1 cellular context compared by ENCODE assay signal in the genomic region with DNA sequence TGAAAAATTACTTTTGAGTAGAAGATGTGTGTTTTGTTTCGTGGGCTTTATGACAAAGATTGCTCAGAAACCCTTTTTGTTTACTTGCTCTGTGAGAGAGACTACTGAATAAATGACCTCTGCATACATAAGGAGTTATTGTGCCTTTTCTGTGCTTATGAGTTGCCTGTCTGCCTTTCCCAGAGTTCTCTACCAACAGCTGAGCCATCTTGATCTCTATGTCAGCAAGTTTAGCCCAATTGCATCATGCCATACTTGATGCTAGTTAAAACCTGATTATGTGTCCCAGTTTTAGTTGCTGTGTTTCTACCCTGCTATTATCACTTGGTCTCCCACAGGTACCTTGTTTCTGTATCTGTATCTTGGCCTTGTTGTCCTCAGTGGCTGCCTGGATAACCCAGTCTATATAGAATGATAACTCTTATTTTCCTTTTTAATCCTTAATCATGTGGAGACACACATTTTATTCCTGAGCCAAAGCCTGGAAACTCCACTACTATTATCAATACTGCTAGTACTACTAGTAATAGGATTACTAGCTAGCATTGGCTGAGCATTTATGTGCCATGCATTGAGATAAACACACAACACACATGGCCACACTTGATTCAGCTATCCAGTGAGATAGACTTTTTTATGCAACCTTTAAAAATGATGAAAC.
TF ChIP-seq lines count a peak whose summit lies in the region.

No MANE protein-coding gene starts in this region.

TF ChIP-seq in K562, 482 proteins besides CTCF, POLR2A, EP300 and RAD21 (continues in another document):
- TF ChIP-seq, protein P1, sequence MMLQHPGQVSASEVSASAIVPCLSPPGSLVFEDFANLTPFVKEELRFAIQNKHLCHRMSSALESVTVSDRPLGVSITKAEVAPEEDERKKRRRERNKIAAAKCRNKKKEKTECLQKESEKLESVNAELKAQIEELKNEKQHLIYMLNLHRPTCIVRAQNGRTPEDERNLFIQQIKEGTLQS (IDR thresholded peaks at IDR 0.05), result peak; percentile 55; the same call in 1 of the 2 replicates
- TF ChIP-seq, protein P1 (CRISPR knock-in tag; conservative IDR thresholded peaks at IDR 0.05), result no peak
- no peak for TF ChIP-seq U2AF2 (optimal IDR thresholded peaks at IDR 0.05; ENCODE audit: low read depth, low read length)
- TF ChIP-seq ETV1 (tag; conservative IDR thresholded peaks at IDR 0.05; ENCODE audit: low read depth), result no peak
- 0 out of 2 replicates have a peak, but pooled peaks have one; percentile 16 for TF ChIP-seq JUND (IDR thresholded peaks at IDR 0.05; ENCODE audit: borderline replicate concordance, low read depth, low read length)
- no peak for TF ChIP-seq JUND (tag; IDR thresholded peaks at IDR 0.05; ENCODE audit: borderline replicate concordance, low read depth, low read length)
- TF ChIP-seq MEF2A (IDR thresholded peaks at IDR 0.05; ENCODE audit: control insufficient read depth, low read depth, low read length), result no peak
- TF ChIP-seq KDM2B (CRISPR knock-in tag; IDR thresholded peaks at IDR 0.05), result no peak
- TF ChIP-seq, protein P2, sequence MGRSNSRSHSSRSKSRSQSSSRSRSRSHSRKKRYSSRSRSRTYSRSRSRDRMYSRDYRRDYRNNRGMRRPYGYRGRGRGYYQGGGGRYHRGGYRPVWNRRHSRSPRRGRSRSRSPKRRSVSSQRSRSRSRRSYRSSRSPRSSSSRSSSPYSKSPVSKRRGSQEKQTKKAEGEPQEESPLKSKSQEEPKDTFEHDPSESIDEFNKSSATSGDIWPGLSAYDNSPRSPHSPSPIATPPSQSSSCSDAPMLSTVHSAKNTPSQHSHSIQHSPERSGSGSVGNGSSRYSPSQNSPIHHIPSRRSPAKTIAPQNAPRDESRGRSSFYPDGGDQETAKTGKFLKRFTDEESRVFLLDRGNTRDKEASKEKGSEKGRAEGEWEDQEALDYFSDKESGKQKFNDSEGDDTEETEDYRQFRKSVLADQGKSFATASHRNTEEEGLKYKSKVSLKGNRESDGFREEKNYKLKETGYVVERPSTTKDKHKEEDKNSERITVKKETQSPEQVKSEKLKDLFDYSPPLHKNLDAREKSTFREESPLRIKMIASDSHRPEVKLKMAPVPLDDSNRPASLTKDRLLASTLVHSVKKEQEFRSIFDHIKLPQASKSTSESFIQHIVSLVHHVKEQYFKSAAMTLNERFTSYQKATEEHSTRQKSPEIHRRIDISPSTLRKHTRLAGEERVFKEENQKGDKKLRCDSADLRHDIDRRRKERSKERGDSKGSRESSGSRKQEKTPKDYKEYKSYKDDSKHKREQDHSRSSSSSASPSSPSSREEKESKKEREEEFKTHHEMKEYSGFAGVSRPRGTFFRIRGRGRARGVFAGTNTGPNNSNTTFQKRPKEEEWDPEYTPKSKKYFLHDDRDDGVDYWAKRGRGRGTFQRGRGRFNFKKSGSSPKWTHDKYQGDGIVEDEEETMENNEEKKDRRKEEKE (IDR thresholded peaks at IDR 0.05; ENCODE audit: borderline replicate concordance in 1 of 2, control insufficient read depth in 1 of 2, low read depth in 2 of 2, low read length in 1 of 2), result no peak
- peak; percentile 86; the same call in 1 of the 2 replicates for TF ChIP-seq KLF6 (CRISPR knock-in tag; IDR thresholded peaks at IDR 0.05; ENCODE audit: borderline replicate concordance)
- TF ChIP-seq STAG1 (CRISPR knock-in tag; IDR thresholded peaks at IDR 0.05; ENCODE audit: borderline replicate concordance), result no peak
- no peak for TF ChIP-seq BRD9 (IDR thresholded peaks at IDR 0.05; ENCODE audit: low read depth, partially characterized antibody)
- no peak for TF ChIP-seq EHMT2 (IDR thresholded peaks at IDR 0.05)
- no peak for TF ChIP-seq RBM14 (IDR thresholded peaks at IDR 0.05; ENCODE audit: borderline replicate concordance, insufficient read depth, low read depth, low read length)
- no peak for TF ChIP-seq NR2C2 (CRISPR knock-in tag; IDR thresholded peaks at IDR 0.05)
- peak; percentile 22; the same call in 1 of the 2 replicates for TF ChIP-seq NR2C2 (tag; IDR thresholded peaks at IDR 0.05)
- TF ChIP-seq ZNF695 (CRISPR knock-in tag; IDR thresholded peaks at IDR 0.05), result no peak
- TF ChIP-seq, protein P3, sequence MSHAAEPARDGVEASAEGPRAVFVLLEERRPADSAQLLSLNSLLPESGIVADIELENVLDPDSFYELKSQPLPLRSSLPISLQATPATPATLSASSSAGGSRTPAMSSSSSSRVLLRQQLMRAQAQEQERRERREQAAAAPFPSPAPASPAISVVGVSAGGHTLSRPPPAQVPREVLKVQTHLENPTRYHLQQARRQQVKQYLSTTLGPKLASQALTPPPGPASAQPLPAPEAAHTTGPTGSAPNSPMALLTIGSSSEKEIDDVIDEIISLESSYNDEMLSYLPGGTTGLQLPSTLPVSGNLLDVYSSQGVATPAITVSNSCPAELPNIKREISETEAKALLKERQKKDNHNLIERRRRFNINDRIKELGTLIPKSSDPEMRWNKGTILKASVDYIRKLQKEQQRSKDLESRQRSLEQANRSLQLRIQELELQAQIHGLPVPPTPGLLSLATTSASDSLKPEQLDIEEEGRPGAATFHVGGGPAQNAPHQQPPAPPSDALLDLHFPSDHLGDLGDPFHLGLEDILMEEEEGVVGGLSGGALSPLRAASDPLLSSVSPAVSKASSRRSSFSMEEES (CRISPR knock-in tag; IDR thresholded peaks at IDR 0.05), result no peak
- no peak for TF ChIP-seq CBX5 (IDR thresholded peaks at IDR 0.05; ENCODE audit: borderline replicate concordance, low read depth)
- TF ChIP-seq ZNF589 (CRISPR knock-in tag; IDR thresholded peaks at IDR 0.05; ENCODE audit: low read depth), result peak; percentile 90
- TF ChIP-seq, protein P4, sequence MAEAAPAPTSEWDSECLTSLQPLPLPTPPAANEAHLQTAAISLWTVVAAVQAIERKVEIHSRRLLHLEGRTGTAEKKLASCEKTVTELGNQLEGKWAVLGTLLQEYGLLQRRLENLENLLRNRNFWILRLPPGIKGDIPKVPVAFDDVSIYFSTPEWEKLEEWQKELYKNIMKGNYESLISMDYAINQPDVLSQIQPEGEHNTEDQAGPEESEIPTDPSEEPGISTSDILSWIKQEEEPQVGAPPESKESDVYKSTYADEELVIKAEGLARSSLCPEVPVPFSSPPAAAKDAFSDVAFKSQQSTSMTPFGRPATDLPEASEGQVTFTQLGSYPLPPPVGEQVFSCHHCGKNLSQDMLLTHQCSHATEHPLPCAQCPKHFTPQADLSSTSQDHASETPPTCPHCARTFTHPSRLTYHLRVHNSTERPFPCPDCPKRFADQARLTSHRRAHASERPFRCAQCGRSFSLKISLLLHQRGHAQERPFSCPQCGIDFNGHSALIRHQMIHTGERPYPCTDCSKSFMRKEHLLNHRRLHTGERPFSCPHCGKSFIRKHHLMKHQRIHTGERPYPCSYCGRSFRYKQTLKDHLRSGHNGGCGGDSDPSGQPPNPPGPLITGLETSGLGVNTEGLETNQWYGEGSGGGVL (CRISPR knock-in tag; IDR thresholded peaks at IDR 0.05), result no peak
- TF ChIP-seq ZNF766 (CRISPR knock-in tag; conservative IDR thresholded peaks at IDR 0.05), result peak; percentile 69
- peak; percentile 85 for TF ChIP-seq ZNF175 (CRISPR knock-in tag; IDR thresholded peaks at IDR 0.05; ENCODE audit: low read depth)
- TF ChIP-seq, protein P5, sequence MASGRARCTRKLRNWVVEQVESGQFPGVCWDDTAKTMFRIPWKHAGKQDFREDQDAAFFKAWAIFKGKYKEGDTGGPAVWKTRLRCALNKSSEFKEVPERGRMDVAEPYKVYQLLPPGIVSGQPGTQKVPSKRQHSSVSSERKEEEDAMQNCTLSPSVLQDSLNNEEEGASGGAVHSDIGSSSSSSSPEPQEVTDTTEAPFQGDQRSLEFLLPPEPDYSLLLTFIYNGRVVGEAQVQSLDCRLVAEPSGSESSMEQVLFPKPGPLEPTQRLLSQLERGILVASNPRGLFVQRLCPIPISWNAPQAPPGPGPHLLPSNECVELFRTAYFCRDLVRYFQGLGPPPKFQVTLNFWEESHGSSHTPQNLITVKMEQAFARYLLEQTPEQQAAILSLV (tag; IDR thresholded peaks at IDR 0.05), result no peak
- TF ChIP-seq NONO (IDR thresholded peaks at IDR 0.05; ENCODE audit: low read depth in 2 of 2, low read length in 1 of 2), result no peak
- TF ChIP-seq, protein P6, sequence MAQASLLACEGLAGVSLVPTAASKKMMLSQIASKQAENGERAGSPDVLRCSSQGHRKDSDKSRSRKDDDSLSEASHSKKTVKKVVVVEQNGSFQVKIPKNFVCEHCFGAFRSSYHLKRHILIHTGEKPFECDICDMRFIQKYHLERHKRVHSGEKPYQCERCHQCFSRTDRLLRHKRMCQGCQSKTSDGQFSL (CRISPR knock-in tag; IDR thresholded peaks at IDR 0.05), result no peak
- TF ChIP-seq, protein P6 (tag; IDR thresholded peaks at IDR 0.05), result no peak
- no peak for TF ChIP-seq POLR2G (IDR thresholded peaks at IDR 0.05; ENCODE audit: low read depth, low read length)
- TF ChIP-seq SPI1 (IDR thresholded peaks at IDR 0.05; ENCODE audit: borderline replicate concordance, low read depth, low read length), result no peak
- TF ChIP-seq CC2D1A (IDR thresholded peaks at IDR 0.05), result no peak
- TF ChIP-seq CEBPG (CRISPR knock-in tag; IDR thresholded peaks at IDR 0.05), result peak; percentile 86
- TF ChIP-seq CEBPG (tag; conservative IDR thresholded peaks at IDR 0.05 in 1 of 2, IDR thresholded peaks at IDR 0.05 in 1 of 2), result peak; percentile 68 to 91
- TF ChIP-seq, protein P7, sequence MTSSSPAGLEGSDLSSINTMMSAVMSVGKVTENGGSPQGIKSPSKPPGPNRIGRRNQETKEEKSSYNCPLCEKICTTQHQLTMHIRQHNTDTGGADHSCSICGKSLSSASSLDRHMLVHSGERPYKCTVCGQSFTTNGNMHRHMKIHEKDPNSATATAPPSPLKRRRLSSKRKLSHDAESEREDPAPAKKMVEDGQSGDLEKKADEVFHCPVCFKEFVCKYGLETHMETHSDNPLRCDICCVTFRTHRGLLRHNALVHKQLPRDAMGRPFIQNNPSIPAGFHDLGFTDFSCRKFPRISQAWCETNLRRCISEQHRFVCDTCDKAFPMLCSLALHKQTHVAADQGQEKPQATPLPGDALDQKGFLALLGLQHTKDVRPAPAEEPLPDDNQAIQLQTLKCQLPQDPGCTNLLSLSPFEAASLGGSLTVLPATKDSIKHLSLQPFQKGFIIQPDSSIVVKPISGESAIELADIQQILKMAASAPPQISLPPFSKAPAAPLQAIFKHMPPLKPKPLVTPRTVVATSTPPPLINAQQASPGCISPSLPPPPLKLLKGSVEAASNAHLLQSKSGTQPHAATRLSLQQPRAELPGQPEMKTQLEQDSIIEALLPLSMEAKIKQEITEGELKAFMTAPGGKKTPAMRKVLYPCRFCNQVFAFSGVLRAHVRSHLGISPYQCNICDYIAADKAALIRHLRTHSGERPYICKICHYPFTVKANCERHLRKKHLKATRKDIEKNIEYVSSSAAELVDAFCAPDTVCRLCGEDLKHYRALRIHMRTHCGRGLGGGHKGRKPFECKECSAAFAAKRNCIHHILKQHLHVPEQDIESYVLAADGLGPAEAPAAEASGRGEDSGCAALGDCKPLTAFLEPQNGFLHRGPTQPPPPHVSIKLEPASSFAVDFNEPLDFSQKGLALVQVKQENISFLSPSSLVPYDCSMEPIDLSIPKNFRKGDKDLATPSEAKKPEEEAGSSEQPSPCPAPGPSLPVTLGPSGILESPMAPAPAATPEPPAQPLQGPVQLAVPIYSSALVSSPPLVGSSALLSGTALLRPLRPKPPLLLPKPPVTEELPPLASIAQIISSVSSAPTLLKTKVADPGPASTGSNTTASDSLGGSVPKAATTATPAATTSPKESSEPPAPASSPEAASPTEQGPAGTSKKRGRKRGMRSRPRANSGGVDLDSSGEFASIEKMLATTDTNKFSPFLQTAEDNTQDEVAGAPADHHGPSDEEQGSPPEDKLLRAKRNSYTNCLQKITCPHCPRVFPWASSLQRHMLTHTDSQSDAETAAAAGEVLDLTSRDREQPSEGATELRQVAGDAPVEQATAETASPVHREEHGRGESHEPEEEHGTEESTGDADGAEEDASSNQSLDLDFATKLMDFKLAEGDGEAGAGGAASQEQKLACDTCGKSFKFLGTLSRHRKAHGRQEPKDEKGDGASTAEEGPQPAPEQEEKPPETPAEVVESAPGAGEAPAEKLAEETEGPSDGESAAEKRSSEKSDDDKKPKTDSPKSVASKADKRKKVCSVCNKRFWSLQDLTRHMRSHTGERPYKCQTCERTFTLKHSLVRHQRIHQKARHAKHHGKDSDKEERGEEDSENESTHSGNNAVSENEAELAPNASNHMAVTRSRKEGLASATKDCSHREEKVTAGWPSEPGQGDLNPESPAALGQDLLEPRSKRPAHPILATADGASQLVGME (CRISPR knock-in tag; IDR thresholded peaks at IDR 0.05), result 0 out of 2 replicates have a peak, but pooled peaks have one; percentile 47
- no peak for TF ChIP-seq ASH1L (IDR thresholded peaks at IDR 0.05; ENCODE audit: borderline replicate concordance, low read depth, partially characterized antibody)
- TF ChIP-seq, protein P8, sequence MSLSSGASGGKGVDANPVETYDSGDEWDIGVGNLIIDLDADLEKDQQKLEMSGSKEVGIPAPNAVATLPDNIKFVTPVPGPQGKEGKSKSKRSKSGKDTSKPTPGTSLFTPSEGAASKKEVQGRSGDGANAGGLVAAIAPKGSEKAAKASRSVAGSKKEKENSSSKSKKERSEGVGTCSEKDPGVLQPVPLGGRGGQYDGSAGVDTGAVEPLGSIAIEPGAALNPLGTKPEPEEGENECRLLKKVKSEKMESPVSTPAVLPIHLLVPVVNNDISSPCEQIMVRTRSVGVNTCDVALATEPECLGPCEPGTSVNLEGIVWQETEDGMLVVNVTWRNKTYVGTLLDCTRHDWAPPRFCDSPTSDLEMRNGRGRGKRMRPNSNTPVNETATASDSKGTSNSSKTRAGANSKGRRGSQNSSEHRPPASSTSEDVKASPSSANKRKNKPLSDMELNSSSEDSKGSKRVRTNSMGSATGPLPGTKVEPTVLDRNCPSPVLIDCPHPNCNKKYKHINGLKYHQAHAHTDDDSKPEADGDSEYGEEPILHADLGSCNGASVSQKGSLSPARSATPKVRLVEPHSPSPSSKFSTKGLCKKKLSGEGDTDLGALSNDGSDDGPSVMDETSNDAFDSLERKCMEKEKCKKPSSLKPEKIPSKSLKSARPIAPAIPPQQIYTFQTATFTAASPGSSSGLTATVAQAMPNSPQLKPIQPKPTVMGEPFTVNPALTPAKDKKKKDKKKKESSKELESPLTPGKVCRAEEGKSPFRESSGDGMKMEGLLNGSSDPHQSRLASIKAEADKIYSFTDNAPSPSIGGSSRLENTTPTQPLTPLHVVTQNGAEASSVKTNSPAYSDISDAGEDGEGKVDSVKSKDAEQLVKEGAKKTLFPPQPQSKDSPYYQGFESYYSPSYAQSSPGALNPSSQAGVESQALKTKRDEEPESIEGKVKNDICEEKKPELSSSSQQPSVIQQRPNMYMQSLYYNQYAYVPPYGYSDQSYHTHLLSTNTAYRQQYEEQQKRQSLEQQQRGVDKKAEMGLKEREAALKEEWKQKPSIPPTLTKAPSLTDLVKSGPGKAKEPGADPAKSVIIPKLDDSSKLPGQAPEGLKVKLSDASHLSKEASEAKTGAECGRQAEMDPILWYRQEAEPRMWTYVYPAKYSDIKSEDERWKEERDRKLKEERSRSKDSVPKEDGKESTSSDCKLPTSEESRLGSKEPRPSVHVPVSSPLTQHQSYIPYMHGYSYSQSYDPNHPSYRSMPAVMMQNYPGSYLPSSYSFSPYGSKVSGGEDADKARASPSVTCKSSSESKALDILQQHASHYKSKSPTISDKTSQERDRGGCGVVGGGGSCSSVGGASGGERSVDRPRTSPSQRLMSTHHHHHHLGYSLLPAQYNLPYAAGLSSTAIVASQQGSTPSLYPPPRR (CRISPR knock-in tag; IDR thresholded peaks at IDR 0.05; ENCODE audit: borderline replicate concordance), result no peak
- TF ChIP-seq SMARCA5 (IDR thresholded peaks at IDR 0.05), result no peak
- no peak for TF ChIP-seq TAF1 (IDR thresholded peaks at IDR 0.05; ENCODE audit: control insufficient read depth, extremely low read depth, insufficient read depth, low read length, severe bottlenecking)
